In genomic region chr5:14727428-14727865, GRCh38 we compare ENCODE assay signal across 8 cellular contexts.
DNase-seq lines count a peak whose midpoint lies in the region; ATAC-seq and TF ChIP-seq lines count a peak whose summit lies in the region.

No MANE protein-coding gene starts in this region.

- intact Hi-C loops in activated B cell treated with CpG ODN at 0.5 μM for 24 hours (cut with micrococcal nuclease) = loop anchor here (1.0 to 5.0 kb wide), 8 partner anchors 40 to 287 kb away; no protein-coding TSS in a partner anchor
- intact Hi-C loops in left colon (cut with DNase I, micrococcal nuclease) = loop anchor here (5.0 to 10.0 kb wide), 3 partner anchors 145 to 285 kb away; partner anchors contain the start of gene ANKH (in 1 of the 2)

- no peaks in the 10 kb centered on the region for H3K27me3 Mint-ChIP-seq in activated B cell treated with CpG ODN at 0.5 μM for 24 hours
- H3K27me3 Mint-ChIP-seq in central memory CD8-positive, alpha-beta T cell = no peaks in the 10 kb centered on the region

- TF ChIP-seq CTCF in GM12874 (IDR thresholded peaks at IDR 0.05; ENCODE audit: insufficient read depth, low read depth, low read length) = peak; percentile 83
- peak; percentile 98 for TF ChIP-seq CTCF in activated B cell treated with CpG ODN at 0.5 μM for 24 hours (IDR thresholded peaks at IDR 0.05)

- H3K27ac Mint-ChIP-seq in activated B cell treated with CpG ODN at 0.5 μM for 24 hours = no peak overlapping the region
- no peak overlapping the region for H3K27ac Mint-ChIP-seq in central memory CD8-positive, alpha-beta T cell (ENCODE audit: low read depth)

- CTCF ChIA-PET in activated B cell treated with CpG ODN at 0.5 μM for 24 hours (lab: Charles Lee) = interaction anchor here (0.8 to 6.2 kb wide), 26 partner anchors 9 to 287 kb away, joined by 3 to 91 read pairs (median 5); partner anchors contain the start of gene ANKH

- peak; percentile 89 for DNase-seq in NCI-H2227 (lab: John Stamatoyannopoulos, UW; ENCODE audit: unreplicated experiment)
- DNase-seq in activated B cell treated with CpG ODN at 0.5 μM for 24 hours = peak; percentile 53
- DNase-seq in central memory CD8-positive, alpha-beta T cell (ENCODE audit: low spot score in 2 of 2) = peak; percentile 56 to 59
- DNase-seq in left colon = peak; percentile 63 to 75
- peak; percentile 74 to 81 for DNase-seq in stimulated activated CD4-positive, alpha-beta T cell treated with anti-CD3 and anti-CD28 coated beads, Interleukin-2, amount 100 ng/mL, for 48 hours

- peaks cover 11% of the 10 kb centered on the region for H3K36me3 Mint-ChIP-seq in activated B cell treated with CpG ODN at 0.5 μM for 24 hours (ENCODE audit: low read depth)
- H3K36me3 Mint-ChIP-seq in central memory CD8-positive, alpha-beta T cell (ENCODE audit: insufficient read depth) = peaks cover 7% of the 10 kb centered on the region

- ATAC-seq in HG03103 (IDR thresholded peaks at IDR 0.05; ENCODE audit: low read depth, unreplicated experiment) = peak; percentile 59
- ATAC-seq in activated B cell treated with CpG ODN at 0.5 μM for 24 hours (ENCODE audit: low read depth) = peak; percentile 65
- no peak for ATAC-seq in central memory CD8-positive, alpha-beta T cell (replicated peaks; ENCODE audit: extremely low read depth, poor library complexity, severe bottlenecking)
- peak; percentile 70 for ATAC-seq in left colon
- no peak for ATAC-seq in GM19324 (IDR thresholded peaks at IDR 0.05; ENCODE audit: low FRiP score, unreplicated experiment)

- H3K9me3 Mint-ChIP-seq in activated B cell treated with CpG ODN at 0.5 μM for 24 hours = no peaks in the 10 kb centered on the region
- H3K9me3 Mint-ChIP-seq in central memory CD8-positive, alpha-beta T cell = no peaks in the 10 kb centered on the region

- peaks cover 12% of the 10 kb centered on the region for H3K4me1 Mint-ChIP-seq in activated B cell treated with CpG ODN at 0.5 μM for 24 hours
- no peaks in the 10 kb centered on the region for H3K4me1 Mint-ChIP-seq in central memory CD8-positive, alpha-beta T cell

- no peak overlapping the region for H3K4me3 Mint-ChIP-seq in activated B cell treated with CpG ODN at 0.5 μM for 24 hours
- no peak overlapping the region for H3K4me3 Mint-ChIP-seq in central memory CD8-positive, alpha-beta T cell

- POLR2A ChIA-PET in activated B cell treated with CpG ODN at 0.5 μM for 24 hours (lab: Charles Lee) = interaction anchor here (1.8 kb wide), 1 partner anchor 144 kb away, joined by 9 read pairs; the partner anchor contains the start of gene ANKH

Comparison
In these comparisons a context has a peak if more than half of its experiments do, and no peak if none do; other contexts are left out.
1. ATAC-seq: peak in HG03103 (single experiment), activated B cell treated with CpG ODN at 0.5 μM for 24 hours (single experiment) and left colon (single experiment); none in central memory CD8-positive, alpha-beta T cell (single experiment) and GM19324 (single experiment).
2. Peak in every context shown above with its lines, with median percentiles within 50 percentile points of each other: DNase-seq.